In genomic region chr14:103521438-103521961, GRCh38 we compare ENCODE assay signal across 6 cellular contexts. TPM values are rescaled to one million over a fixed set of nuclear protein-coding genes. Genes with fewer than 3 reads are reported as not detected.
DNase-seq lines count a peak whose midpoint lies in the region; ATAC-seq and TF ChIP-seq lines count a peak whose summit lies in the region.

No MANE protein-coding gene starts in this region.

- no TSS peak for BruUV-seq in PC-9 (replicated peaks; lab: Mats Ljungman, UMichigan)

- TF ChIP-seq CTCF in PC-9 (conservative IDR thresholded peaks at IDR 0.05): no peak

- peak overlapping the region; percentile 73 for H3K4me2 ChIP-seq in PC-9

- POLR2A ChIA-PET in PC-9 (lab: Charles Lee; ENCODE audit: unreplicated experiment): interaction anchor here (0.6 to 0.8 kb wide), 3 partner anchors 19 to 588 kb away, joined by 3 to 4 read pairs (median 3); no protein-coding TSS in a partner anchor

- CTCF ChIA-PET in PC-9 (lab: Charles Lee): interaction anchor here (0.6 to 2.2 kb wide), 8 partner anchors 12 to 546 kb away, joined by 3 to 15 read pairs (median 3); no protein-coding TSS in a partner anchor

- no peaks in the 10 kb centered on the region for H3K9me3 ChIP-seq in PC-9 (ENCODE audit: insufficient read depth, low read depth)

- DNase-seq in COLO668 (lab: John Stamatoyannopoulos, UW; ENCODE audit: unreplicated experiment): peak; percentile 71
- DNase-seq in PC-9: no peak
- DNase-seq in ACHN: no peak

- peak overlapping the region; percentile 76 for H2AFZ ChIP-seq in PC-9

- peaks cover 56% of the 10 kb centered on the region for H3F3A ChIP-seq in PC-9 (ENCODE audit: insufficient read depth, low read depth)

- H3K27me3 ChIP-seq in PC-9 (ENCODE audit: insufficient read depth, low read depth): no peaks in the 10 kb centered on the region
- no peaks in the 10 kb centered on the region for H3K27me3 ChIP-seq in layer of hippocampus (ENCODE audit: control insufficient read depth, insufficient read depth, low read length)

- H3K9me2 ChIP-seq in PC-9 (ENCODE audit: insufficient read depth): no peaks in the 10 kb centered on the region

- ATAC-seq in HG03095 (IDR thresholded peaks at IDR 0.05; ENCODE audit: unreplicated experiment): no peak
- no peak for ATAC-seq in GM18498 (IDR thresholded peaks at IDR 0.05; ENCODE audit: unreplicated experiment)

- no peaks in the 10 kb centered on the region for H3K36me3 ChIP-seq in PC-9 (ENCODE audit: low read depth)

- H4K20me1 ChIP-seq in PC-9 (ENCODE audit: insufficient read depth): peaks cover 18% of the 10 kb centered on the region

- H3K79me2 ChIP-seq in PC-9 (ENCODE audit: low read depth): no peaks in the 10 kb centered on the region

- H3K4me1 ChIP-seq in PC-9 (replicated peaks; ENCODE audit: insufficient read depth): peaks cover 11% of the 10 kb centered on the region

- intact Hi-C loops in PC-9 (cut with micrococcal nuclease; ENCODE audit: unreplicated experiment): loop anchor here (1.0 to 5.0 kb wide), 3 partner anchors 19 to 41 kb away; partner anchors contain the start of genes BAG5 and COA8

- H3K27ac ChIP-seq in PC-9 (no peak overlapping the region), layer of hippocampus (ENCODE audit: low read depth, low read length) (peak overlapping the region; percentile 95)

- in situ Hi-C loops in ACHN (cut with HindIII; ENCODE audit: low pct_ligation_motif_present, low pct_unique_long_range_greater_than_20kb, low sequenced_read_pairs): no loop called here

- H3K4me3 ChIP-seq in PC-9: peak overlapping the region; percentile 66

RNA-seq across cellular contexts. Expression of gene CKB, which starts 1.1 kb away (rescaled TPM):
- total RNA-seq in PC-9 (2021): 64.4 and 66.8 TPM in 2 replicates

RNA-seq across cellular contexts. Expression of gene TRMT61A, which starts 7.5 kb away (rescaled TPM):
- 22.5 and 25.9 TPM in 2 replicates for total RNA-seq in PC-9 (2021)

RNA-seq across cellular contexts. Expression of gene BAG5, which starts 41.0 kb away (rescaled TPM):
- total RNA-seq in PC-9 (2021): 61.5 and 76.5 TPM in 2 replicates

RNA-seq across cellular contexts. Expression of gene COA8, which starts 41.3 kb away (rescaled TPM):
- 93.8 and 101 TPM in 2 replicates for total RNA-seq in PC-9 (2021)
